19 cellular contexts compared by ENCODE assay signal in genomic region chr12:83634726-83635267, GRCh38.
DNase-seq lines count a peak whose midpoint lies in the region; ATAC-seq and TF ChIP-seq lines count a peak whose summit lies in the region.
"Had no signal": no experiment of that assay in that cellular context is flagged by ENCODE, and none has a peak within 500 bp of the region (broad histone marks: within the 10 kb centered on the region; RNA-seq: fewer than 3 reads in every experiment).

No MANE protein-coding gene starts in this region.

- no peak overlapping the region for H3K4me2 ChIP-seq in SK-N-SH
- no peak overlapping the region for H3K4me2 ChIP-seq in trophoblast cell (ENCODE audit: low read length)
- H3K4me2 ChIP-seq: BLaER1, GM23338 had no signal

- no peak overlapping the region for H3K23ac ChIP-seq in trophoblast cell (ENCODE audit: low read length)

- TF ChIP-seq CTCF in SK-N-SH (IDR thresholded peaks at IDR 0.05) (no peak), WTC11 (IDR thresholded peaks at IDR 0.05) (no peak), thyroid gland (IDR thresholded peaks at IDR 0.05) (no peak), heart right ventricle (IDR thresholded peaks at IDR 0.05) (no peak)

- CTCF ChIA-PET in SK-N-SH (lab: Yijun Ruan, JAX), result interaction anchor here (0.8 kb wide), 1 partner anchor 949 kb away, joined by 3 read pairs; no protein-coding TSS in a partner anchor
- CTCF ChIA-PET in WTC11 (lab: Charles Lee), result no interaction called here

- no peak overlapping the region for H2BK12ac ChIP-seq in trophoblast cell (ENCODE audit: low read length)

- no peaks in the 10 kb centered on the region for H3K9me2 ChIP-seq in SK-N-SH

- peaks cover 18% of the 10 kb centered on the region for H3F3A ChIP-seq in SK-N-SH (replicated peaks; ENCODE audit: insufficient read depth)

- no peaks in the 10 kb centered on the region for H3K79me2 ChIP-seq in SK-N-SH (ENCODE audit: insufficient read depth)
- H3K79me2 ChIP-seq in trophoblast cell (ENCODE audit: control insufficient read depth, insufficient read depth, low read length, poor library complexity), result no peaks in the 10 kb centered on the region

- H4K20me1 ChIP-seq in SK-N-SH (ENCODE audit: insufficient read depth), result no peaks in the 10 kb centered on the region
- H4K20me1 ChIP-seq: BLaER1 had no signal

- H4K12ac ChIP-seq in trophoblast cell (ENCODE audit: low read depth, low read length), result no peak overlapping the region

- no peak overlapping the region for H3K4me3 ChIP-seq in SK-N-SH (ENCODE audit: low read depth in 2 of 2, low read length in 1 of 2)
- H3K4me3 ChIP-seq in trophoblast cell (ENCODE audit: low read depth, low read length), result no peak overlapping the region
- H3K4me3 ChIP-seq in thyroid gland (replicated peaks in 1 of 3), result no peak overlapping the region
- H3K4me3 ChIP-seq in heart right ventricle, result no peak overlapping the region
- H3K4me3 ChIP-seq: BLaER1, GM12878, GM23338 had no signal

- H3K27ac Mint-ChIP-seq in WTC11, result peak overlapping the region; percentile 5; the same call in 1 of the 2 replicates
- H3K27ac Mint-ChIP-seq: B cell; CD4-positive, CD25-positive, alpha-beta regulatory T cell; CD8-positive, alpha-beta T cell; GM23338; H9 had no signal

- no peak overlapping the region for H2BK5ac ChIP-seq in trophoblast cell (ENCODE audit: low read depth, low read length, poor library complexity)

- no peak overlapping the region for H3K4ac ChIP-seq in trophoblast cell (ENCODE audit: low read depth, low read length)

- TF ChIP-seq RAD21 in SK-N-SH (IDR thresholded peaks at IDR 0.05; ENCODE audit: low read length), result no peak

- H3K27ac ChIP-seq in SK-N-SH (ENCODE audit: low read depth in 2 of 2, low read length in 1 of 2) (peak overlapping the region; percentile 36 to 49; a peak in 3 of 4 replicates), trophoblast cell (ENCODE audit: low read depth, low read length) (no peak overlapping the region), thyroid gland (no peak overlapping the region), heart right ventricle (no peak overlapping the region)
- H3K27ac ChIP-seq: BLaER1, C4-2B had no signal

- H2BK120ac ChIP-seq in trophoblast cell (ENCODE audit: insufficient read depth, low read length, poor library complexity), result no peak overlapping the region

- TF ChIP-seq POLR2A in thyroid gland (IDR thresholded peaks at IDR 0.05), result no peak

- H3K27me3 ChIP-seq in SK-N-SH (ENCODE audit: insufficient read depth), result no peaks in the 10 kb centered on the region
- no peaks in the 10 kb centered on the region for H3K27me3 ChIP-seq in trophoblast cell (ENCODE audit: insufficient read depth, low read length)
- no peaks in the 10 kb centered on the region for H3K27me3 ChIP-seq in thyroid gland
- no peaks in the 10 kb centered on the region for H3K27me3 ChIP-seq in heart right ventricle
- H3K27me3 ChIP-seq: BLaER1 had no signal

- no peak overlapping the region for H3K4me3 Mint-ChIP-seq in WTC11
- H3K4me3 Mint-ChIP-seq: B cell; CD4-positive, CD25-positive, alpha-beta regulatory T cell; CD8-positive, alpha-beta T cell; GM23338; H9 had no signal

- no peak overlapping the region for H3K14ac ChIP-seq in trophoblast cell (ENCODE audit: low read length)

- no peak overlapping the region for H4K8ac ChIP-seq in trophoblast cell (ENCODE audit: low read depth, low read length)

- H3K4me1 ChIP-seq in SK-N-SH (ENCODE audit: control insufficient read depth in 1 of 2, insufficient read depth in 2 of 2, low read depth in 1 of 2, low read length in 1 of 2) (no peaks in the 10 kb centered on the region; a peak in 1 of 4 replicates), trophoblast cell (ENCODE audit: control insufficient read depth in 1 of 2, insufficient read depth in 2 of 2, low read length in 2 of 2) (no peaks in the 10 kb centered on the region), thyroid gland (no peaks in the 10 kb centered on the region), heart right ventricle (peaks cover 0 to 5% (median 0%) of the 10 kb centered on the region in 9 donors)
- H3K4me1 ChIP-seq: BLaER1, Caco-2 had no signal

- POLR2A ChIA-PET in SK-N-SH (lab: Yijun Ruan, JAX), result no interaction called here
- POLR2A ChIA-PET in WTC11 (lab: Charles Lee), result no interaction called here

- no peaks in the 10 kb centered on the region for H3K79me1 ChIP-seq in trophoblast cell (ENCODE audit: low read length)

- intact Hi-C loops in thyroid gland (cut with DNase I) (no loop called here), heart right ventricle (cut with DNase I) (no loop called here)

- H2AK5ac ChIP-seq in trophoblast cell (ENCODE audit: low read length), result no peak overlapping the region

- H3K4me1 Mint-ChIP-seq in WTC11, result peaks cover 8% of the 10 kb centered on the region
- H3K4me1 Mint-ChIP-seq: B cell had no signal

- H2AFZ ChIP-seq in SK-N-SH (ENCODE audit: low read depth), result no peak overlapping the region
- no peak overlapping the region for H2AFZ ChIP-seq in trophoblast cell (ENCODE audit: insufficient read depth, low read length, poor library complexity)
- H2AFZ ChIP-seq: GM23338 had no signal

- H3K9ac ChIP-seq in SK-N-SH, result no peak overlapping the region
- H3K9ac ChIP-seq in trophoblast cell (ENCODE audit: low read length), result no peak overlapping the region
- H3K9ac ChIP-seq: BLaER1 had no signal

- TF ChIP-seq EP300 in SK-N-SH (IDR thresholded peaks at IDR 0.05; ENCODE audit: borderline replicate concordance in 1 of 2, low read depth in 1 of 2, low read length in 1 of 2), result peak in 1 of 2 experiments; percentile 54; a peak in 2 of 4 replicates

- H3K9me3 ChIP-seq in SK-N-SH (no peaks in the 10 kb centered on the region), trophoblast cell (ENCODE audit: insufficient read depth, low read depth, low read length) (no peaks in the 10 kb centered on the region), thyroid gland (no peaks in the 10 kb centered on the region), heart right ventricle (peaks cover 0 to 6% (median 0%) of the 10 kb centered on the region in 11 donors)
- H3K9me3 ChIP-seq: BLaER1, Caco-2 had no signal

- H3K36me3 Mint-ChIP-seq in WTC11, result no peaks in the 10 kb centered on the region
- H3K36me3 Mint-ChIP-seq: CD4-positive, CD25-positive, alpha-beta regulatory T cell; CD8-positive, alpha-beta T cell had no signal

- H3K9me3 Mint-ChIP-seq in WTC11, result no peaks in the 10 kb centered on the region
- H3K9me3 Mint-ChIP-seq: GM23338, H9 had no signal

- no peak for DNase-seq in SK-N-SH
- no peak for DNase-seq in WTC11 (ENCODE audit: low spot score)
- DNase-seq in trophoblast cell, result peak; percentile 25 to 84
- no peak for DNase-seq in thyroid gland
- no peak for DNase-seq in Ammon's horn (ENCODE audit: low spot score)
- no peak for DNase-seq in heart right ventricle
- DNase-seq: Caco-2; CD4-positive, CD25-positive, alpha-beta regulatory T cell; CD8-positive, alpha-beta T cell; DMS153; DND-41; GDM1; H9 had no signal

- H4K91ac ChIP-seq in trophoblast cell (ENCODE audit: low read depth, low read length), result no peak overlapping the region

- WGBS in SK-N-SH (ENCODE audit: low lambda C conversion rate), result 14% methylated on average over 4 of the region's 4 CpGs
- WGBS in trophoblast cell (ENCODE audit: extremely low coverage, insufficient coverage, insufficient read length), result no CpG with 5 or more reads among the region's 4 CpGs
- 65 to 69% methylated on average over 4 of the region's 4 CpGs for WGBS in thyroid gland, 2 donors
- 60 to 64% methylated on average over 4 of the region's 4 CpGs for WGBS in heart right ventricle, 2 donors

- ATAC-seq in WTC11 (no peak), heart right ventricle (no peak)
- ATAC-seq: CD8-positive, alpha-beta T cell; GM12878; GM23338; HCT116 had no signal

- H3K18ac ChIP-seq in trophoblast cell (ENCODE audit: low read length), result no peak overlapping the region

- H3K36me3 ChIP-seq in SK-N-SH (replicated peaks in 1 of 2; ENCODE audit: control insufficient read depth in 1 of 2, insufficient read depth in 2 of 2, low read length in 1 of 2) (no peaks in the 10 kb centered on the region), trophoblast cell (ENCODE audit: control insufficient read depth in 1 of 2, insufficient read depth in 2 of 2, low read length in 2 of 2) (no peaks in the 10 kb centered on the region), thyroid gland (no peaks in the 10 kb centered on the region), heart right ventricle (no peaks in the 10 kb centered on the region)
- H3K36me3 ChIP-seq: BLaER1 had no signal

- no peaks in the 10 kb centered on the region for H3K27me3 Mint-ChIP-seq in WTC11 (ENCODE audit: low read depth)
- H3K27me3 Mint-ChIP-seq: B cell; CD4-positive, CD25-positive, alpha-beta regulatory T cell had no signal

TF ChIP-seq in SK-N-SH, 30 proteins besides CTCF, POLR2A, EP300 and RAD21 (continues in another document):
- no peak for TF ChIP-seq PBX3 (IDR thresholded peaks at IDR 0.05)
- TF ChIP-seq SIN3A (IDR thresholded peaks at IDR 0.05; ENCODE audit: borderline replicate concordance, low read depth, low read length), result no peak
- TF ChIP-seq FOXJ3 (CRISPR knock-in tag; IDR thresholded peaks at IDR 0.05), result no peak
- TF ChIP-seq MXI1 (IDR thresholded peaks at IDR 0.05; ENCODE audit: low read depth, low read length), result no peak

Comparison
In these comparisons a context has a peak if more than half of its experiments do, and no peak if none do; other contexts are left out.
1. DNase-seq: peak in trophoblast cell (2 of 2); none in SK-N-SH (single experiment), WTC11 (single experiment), thyroid gland (0 of 2), Ammon's horn (single experiment) and heart right ventricle (0 of 2).
2. H3K27ac ChIP-seq: peak in SK-N-SH (2 of 2); none in trophoblast cell (single experiment), thyroid gland (0 of 3) and heart right ventricle (0 of 10).
3. Of the 6 proteins assayed by ChIP-seq in both WTC11 and SK-N-SH: peak only in WTC11: none; only in SK-N-SH: TEAD4 and USF1; in both: none; in neither: 4.